In genomic region chr1:2226525-2227340, GRCh38 we compare ENCODE assay signal across 8 cellular contexts. TPM values are rescaled to one million over a fixed set of nuclear protein-coding genes. Genes with fewer than 3 reads are reported as not detected.
DNase-seq lines count a peak whose midpoint lies in the region; ATAC-seq, FAIRE-seq and TF ChIP-seq lines count a peak whose summit lies in the region.

No MANE protein-coding gene starts in this region.

- H3K9ac ChIP-seq in astrocyte (ENCODE audit: low read length): peak overlapping the region; percentile 95
- peak overlapping the region in 1 of 2 donors; percentile 58 for H3K9ac ChIP-seq in kidney (ENCODE audit: low read length in 2 of 2)

- TF ChIP-seq EP300 in suprapubic skin (IDR thresholded peaks at IDR 0.05): no peak

- H3K4me1 ChIP-seq in BE2C: no peaks in the 10 kb centered on the region
- H3K4me1 ChIP-seq in astrocyte (ENCODE audit: insufficient read depth, low read length): peaks cover 17% of the 10 kb centered on the region
- peaks cover 5 to 23% of the 10 kb centered on the region in 2 donors for H3K4me1 ChIP-seq in kidney (ENCODE audit: control insufficient read depth in 1 of 2, insufficient read depth in 1 of 2, low read depth in 1 of 2, low read length in 2 of 2)
- H3K4me1 ChIP-seq in suprapubic skin: peaks cover 36% of the 10 kb centered on the region

- no peak for DNase-seq in BE2C
- DNase-seq in astrocyte (ENCODE audit: low read depth): no peak
- DNase-seq in kidney: peak; percentile 90
- peak in 1 of 2 donors; percentile 83 for DNase-seq in suprapubic skin (ENCODE audit: low spot score in 2 of 2)
- DNase-seq in GM19240 (ENCODE audit: insufficient read length, low spot score): no peak

- H4K20me1 ChIP-seq in astrocyte (ENCODE audit: insufficient read depth, low read length): peaks cover 30% of the 10 kb centered on the region

- peak overlapping the region; percentile 94 for H3K4me2 ChIP-seq in astrocyte (ENCODE audit: low read length)

- H3K27ac ChIP-seq in astrocyte (ENCODE audit: low read depth, low read length) (peak overlapping the region; percentile 93), kidney (ENCODE audit: low read depth in 2 of 2, low read length in 2 of 2) (peak overlapping the region; percentile 98 to 99), suprapubic skin (peak overlapping the region; percentile 98)

- no peaks in the 10 kb centered on the region for H3K27me3 Mint-ChIP-seq in astrocyte (ENCODE audit: low read depth, unreplicated experiment)

- peak overlapping the region; percentile 91 for H2AFZ ChIP-seq in astrocyte (ENCODE audit: low read depth, low read length)

- H3K4me3 Mint-ChIP-seq in astrocyte (ENCODE audit: unreplicated experiment): peak overlapping the region; percentile 84

- TF ChIP-seq POLR2A in suprapubic skin (IDR thresholded peaks at IDR 0.05): no peak

- H3K79me2 ChIP-seq in astrocyte (ENCODE audit: insufficient read depth, low read length): peaks cover 32% of the 10 kb centered on the region

- ATAC-seq in HG02678 (IDR thresholded peaks at IDR 0.05; ENCODE audit: unreplicated experiment) (peak; percentile 3), HG02981 (IDR thresholded peaks at IDR 0.05; ENCODE audit: unreplicated experiment) (no peak)
- no peak for ATAC-seq in activated CD4-positive, CD25-positive, alpha-beta regulatory T cell treated with anti-CD3 and anti-CD28 coated beads, Interleukin-2, amount 50 U/mL, for 24 hours

- no peaks in the 10 kb centered on the region for H3K9me3 ChIP-seq in BE2C
- H3K9me3 ChIP-seq in astrocyte (ENCODE audit: insufficient read depth, low read depth, low read length): no peaks in the 10 kb centered on the region
- no peaks in the 10 kb centered on the region for H3K9me3 ChIP-seq in kidney (ENCODE audit: control insufficient read depth in 1 of 2, low read length in 2 of 2)
- H3K9me3 ChIP-seq in suprapubic skin: no peaks in the 10 kb centered on the region

- no peak for TF ChIP-seq CTCF in BE2C (IDR thresholded peaks at IDR 0.05; ENCODE audit: low read depth, low read length)
- TF ChIP-seq CTCF in astrocyte (IDR thresholded peaks at IDR 0.05; ENCODE audit: insufficient read depth, low read depth, low read length): no peak
- TF ChIP-seq CTCF in kidney (IDR thresholded peaks at IDR 0.05; ENCODE audit: borderline replicate concordance, extremely low read depth, insufficient read depth): no peak
- no peak for TF ChIP-seq CTCF in suprapubic skin (IDR thresholded peaks at IDR 0.05)

- no peak for FAIRE-seq in astrocyte (lab: Jason Lieb, UNC)
- FAIRE-seq in kidney (lab: Jason Lieb, UNC): no peak

- H3K27me3 ChIP-seq in BE2C (no peaks in the 10 kb centered on the region), astrocyte (ENCODE audit: insufficient read depth, low read length) (no peaks in the 10 kb centered on the region), suprapubic skin (no peaks in the 10 kb centered on the region)

- peaks cover 10% of the 10 kb centered on the region for H3K4me1 Mint-ChIP-seq in astrocyte (ENCODE audit: low read depth, unreplicated experiment)

- intact Hi-C loops in kidney (cut with DNase I): no loop called here

- H3K4me3 ChIP-seq in BE2C (ENCODE audit: low read depth, low read length) (peak overlapping the region; percentile 54), astrocyte (ENCODE audit: insufficient read depth, low read depth, low read length) (peak overlapping the region; percentile 64), kidney (ENCODE audit: low read length in 2 of 2) (peak overlapping the region in 1 of 2 donors; percentile 47), suprapubic skin (peak overlapping the region; percentile 82)

- peaks cover 4% of the 10 kb centered on the region for H3K36me3 Mint-ChIP-seq in astrocyte (ENCODE audit: low read depth, unreplicated experiment)

- WGBS in suprapubic skin: 23% methylated on average over 6 of the region's 72 CpGs

- peak overlapping the region; percentile 96 for H3K27ac Mint-ChIP-seq in astrocyte (ENCODE audit: unreplicated experiment)

- H3K36me3 ChIP-seq in BE2C: no peaks in the 10 kb centered on the region
- no peaks in the 10 kb centered on the region for H3K36me3 ChIP-seq in astrocyte (ENCODE audit: insufficient read depth, low read length)
- no peaks in the 10 kb centered on the region for H3K36me3 ChIP-seq in kidney (ENCODE audit: control insufficient read depth in 1 of 2, insufficient read depth in 2 of 2, low read length in 2 of 2)
- H3K36me3 ChIP-seq in suprapubic skin: no peaks in the 10 kb centered on the region

- H3K9me3 Mint-ChIP-seq in astrocyte (ENCODE audit: unreplicated experiment): no peaks in the 10 kb centered on the region

RNA-seq across cellular contexts. Expression of gene SKI, which starts 1.4 kb away (rescaled TPM):
- 22.2 TPM for polyA plus RNA-seq in BE2C (2012; ENCODE audit: insufficient read depth, insufficient read length, low read depth)
- total RNA-seq in astrocyte: 63.4 and 66.2 TPM in 2 replicates
- 78.6 TPM for total RNA-seq in kidney
- 9.2 TPM for polyA plus RNA-seq in kidney (ENCODE audit: insufficient read depth, low read depth, low replicate concordance)
- 10 to 100 TPM; 51.8 to 91.2 (median 68.1) TPM for total RNA-seq in suprapubic skin

RNA-seq across cellular contexts. Expression of gene FAAP20, which starts 32.2 kb away (rescaled TPM):
- 37.3 TPM for polyA plus RNA-seq in BE2C (2012; ENCODE audit: insufficient read depth, insufficient read length, low read depth)
- 114 and 124 TPM in 2 replicates for total RNA-seq in astrocyte
- total RNA-seq in kidney: 69.0 TPM
- polyA plus RNA-seq in kidney (ENCODE audit: insufficient read depth, low read depth, low replicate concordance): 109 TPM
- 10 to 100 TPM; 18.6 to 47.3 (median 24.9) TPM for total RNA-seq in suprapubic skin
